In the genomic region with DNA sequence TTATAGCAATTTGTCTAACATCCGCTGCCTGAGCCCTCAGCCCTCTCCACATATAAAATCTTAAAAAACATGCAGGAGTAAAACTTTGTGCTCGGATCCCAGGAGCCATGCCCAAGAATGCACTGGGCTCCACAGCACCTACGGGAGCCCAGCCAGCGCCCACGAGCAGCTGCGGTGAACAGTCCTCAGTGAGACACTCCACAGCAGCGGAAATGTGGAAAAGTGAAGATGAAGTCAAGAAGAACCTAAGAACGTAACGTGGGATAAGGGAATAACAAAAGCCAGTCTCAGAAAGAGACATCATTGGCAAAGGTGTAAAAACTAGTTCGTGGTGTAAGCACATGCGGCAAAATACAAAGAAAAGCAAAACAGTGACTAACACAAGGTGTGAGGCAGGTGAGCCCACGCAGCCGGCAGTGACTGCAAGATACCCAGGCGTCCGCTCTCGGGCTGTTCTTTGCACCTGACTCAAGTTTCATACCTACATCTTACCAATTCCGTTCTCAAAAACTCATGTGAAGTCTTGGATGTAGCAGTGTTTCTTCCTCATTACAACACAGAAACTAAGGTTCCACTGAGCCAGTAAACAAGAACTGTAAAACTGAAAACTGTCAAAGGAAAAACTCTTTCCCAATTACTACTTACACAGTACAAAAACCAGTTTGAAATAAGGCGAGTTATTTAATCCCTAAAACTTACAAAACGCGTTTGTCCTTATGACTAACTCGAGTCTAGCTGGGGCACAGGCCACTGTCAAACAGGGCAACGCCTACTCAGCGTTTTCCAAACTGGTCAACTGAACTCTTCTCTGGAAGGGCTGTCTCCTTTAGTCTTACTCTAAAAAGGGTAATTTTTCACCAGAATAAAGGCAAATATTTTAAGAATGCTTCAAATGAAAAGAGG, we compare ENCODE assay signal across 8 cellular contexts. TPM values are rescaled to one million over a fixed set of nuclear protein-coding genes. Genes with fewer than 3 reads are reported as not detected.
A peak's percentile ranks its signal among the peaks of the same experiment; 100 is the strongest.
DNase-seq lines count a peak whose midpoint lies in the region; ATAC-seq and TF ChIP-seq lines count a peak whose summit lies in the region.

No MANE protein-coding gene starts in this region.

- H3K36me3 ChIP-seq in suprapubic skin, result peaks cover under 1% of the 10 kb centered on the region

- no peak for TF ChIP-seq EP300 in suprapubic skin (IDR thresholded peaks at IDR 0.05)

- peak overlapping the region; percentile 90 for H3K4me3 Mint-ChIP-seq in nephron progenitor cell

- intact Hi-C loops in dorsolateral prefrontal cortex (cut with DNase I), result loop anchor here (2.0 to 5.0 kb wide), 4 partner anchors 41 to 213 kb away; partner anchors contain the start of genes TMEM250 (in 2 of the 2) and UBAC1 (in 1 of the 2)

- TF ChIP-seq CTCF in dorsolateral prefrontal cortex (IDR thresholded peaks at IDR 0.05 in 54 of 56, conservative IDR thresholded peaks at IDR 0.05 in 2 of 56; ENCODE audit: low read depth in 1 of 56, partially characterized antibody in 56 of 56), result no peak
- TF ChIP-seq CTCF in nephron progenitor cell (IDR thresholded peaks at IDR 0.05), result no peak
- TF ChIP-seq CTCF in suprapubic skin (IDR thresholded peaks at IDR 0.05), result no peak

- peaks cover 63% of the 10 kb centered on the region for H3K9me3 Mint-ChIP-seq in nephron progenitor cell

- 37% methylated on average over 23 of the region's 23 CpGs for WGBS in suprapubic skin

- H3K27me3 ChIP-seq in dorsolateral prefrontal cortex, result no peaks in the 10 kb centered on the region
- no peaks in the 10 kb centered on the region for H3K27me3 ChIP-seq in suprapubic skin

- peak overlapping the region; percentile 81 for H3K27ac Mint-ChIP-seq in nephron progenitor cell

- peaks cover 64% of the 10 kb centered on the region for H3K4me1 ChIP-seq in suprapubic skin

- H3K27ac ChIP-seq in dorsolateral prefrontal cortex (peak overlapping the region in 39 of 59 donors; percentile 2 to 84 (median 65)), suprapubic skin (peak overlapping the region; percentile 83)

- peaks cover 4% of the 10 kb centered on the region for H3K27me3 Mint-ChIP-seq in nephron progenitor cell (ENCODE audit: low read depth, poor library complexity)

- TF ChIP-seq POLR2A in suprapubic skin (IDR thresholded peaks at IDR 0.05), result no peak

- H3K36me3 Mint-ChIP-seq in nephron progenitor cell (ENCODE audit: low read depth), result peaks cover 77% of the 10 kb centered on the region

- DNase-seq in NCI-H2196 (lab: John Stamatoyannopoulos, UW; ENCODE audit: unreplicated experiment) (peak; percentile 12), NCI-H2196 treated with DMSO at 0.1 percent for 48 hours (lab: John Stamatoyannopoulos, UW; ENCODE audit: unreplicated experiment) (no peak), dorsolateral prefrontal cortex (peak in 1 of 10 donors; percentile 40), nephron progenitor cell (no peak), suprapubic skin (ENCODE audit: low spot score in 2 of 2) (peak in 1 of 2 donors; percentile 70), globus pallidus (ENCODE audit: low spot score) (no peak)

- peak; percentile 75 to 80 for ATAC-seq in activated CD4-positive, CD25-positive, alpha-beta regulatory T cell treated with anti-CD3 and anti-CD28 coated beads, Interleukin-2, amount 50 U/mL, for 24 hours
- ATAC-seq in GM21576 (IDR thresholded peaks at IDR 0.05; ENCODE audit: unreplicated experiment), result no peak

- H3K9me3 ChIP-seq in suprapubic skin, result no peaks in the 10 kb centered on the region

- H3K4me1 Mint-ChIP-seq in nephron progenitor cell, result peaks cover 52% of the 10 kb centered on the region

- H3K4me3 ChIP-seq in dorsolateral prefrontal cortex (peak overlapping the region; percentile 46 to 95 (median 73)), suprapubic skin (peak overlapping the region; percentile 81)

RNA-seq across cellular contexts. Expression of gene CAMSAP1, which starts 1.7 kb away (rescaled TPM):
- 100 to 1,000 TPM in 1 of 120 experiments, 10 to 100 TPM in 119; 59.6 to 100 (median 81.1) TPM for total RNA-seq in dorsolateral prefrontal cortex
- total RNA-seq in suprapubic skin, result 10 to 100 TPM; 42.0 to 58.3 (median 54.9) TPM

RNA-seq across cellular contexts. Expression of gene UBAC1, which starts 55.5 kb away (rescaled TPM):
- total RNA-seq in dorsolateral prefrontal cortex (10 to 100 TPM; 42.5 to 80.5 (median 55.0) TPM), suprapubic skin (10 to 100 TPM; 68.2 to 94.5 (median 83.8) TPM)
